Comparison of ENCODE assay signal across 11 cellular contexts in the genomic region with DNA sequence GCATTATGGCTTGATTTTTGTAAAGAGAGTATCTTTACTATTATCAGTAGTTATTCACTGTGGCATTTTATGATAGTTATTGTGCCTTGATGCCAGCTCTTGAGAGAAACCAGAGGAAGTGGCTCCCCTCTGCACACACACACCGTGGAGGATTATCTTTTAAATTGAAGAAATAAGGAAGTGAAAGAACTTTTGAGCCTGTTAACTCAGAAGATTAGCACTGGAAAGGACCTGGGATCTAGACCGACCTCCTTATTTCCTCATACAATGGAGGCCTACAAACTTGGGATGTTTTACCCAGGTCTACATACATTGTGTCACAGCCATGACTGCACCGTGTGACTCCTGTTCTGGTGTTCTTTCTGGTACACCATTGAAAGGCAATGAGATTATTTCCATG. TPM values are rescaled to one million over a fixed set of nuclear protein-coding genes. Genes with fewer than 3 reads are reported as not detected.
DNase-seq lines count a peak whose midpoint lies in the region; ATAC-seq and TF ChIP-seq lines count a peak whose summit lies in the region.
"Had no signal": no experiment of that assay in that cellular context is flagged by ENCODE, and none has a peak within 500 bp of the region (broad histone marks: within the 10 kb centered on the region; RNA-seq: fewer than 3 reads in every experiment).

No MANE protein-coding gene starts in this region.

- no peaks in the 10 kb centered on the region for H3K4me1 ChIP-seq in neutrophil (ENCODE audit: control insufficient read depth in 1 of 2, insufficient read depth in 1 of 2, low read depth in 1 of 2, low read length in 1 of 2)
- H3K4me1 ChIP-seq: A549 had no signal

- peaks cover 69% of the 10 kb centered on the region for H3K4me1 Mint-ChIP-seq in activated CD4-positive, alpha-beta T cell treated with anti-CD3 and anti-CD28 coated beads, Interleukin-2, amount 10 ng/mL, durations not matched to agents 24 days and 14 days

- peaks cover 87% of the 10 kb centered on the region for H3K36me3 ChIP-seq in neutrophil

- no peaks in the 10 kb centered on the region for H3K27me3 Mint-ChIP-seq in activated CD4-positive, alpha-beta T cell treated with anti-CD3 and anti-CD28 coated beads, Interleukin-2, amount 10 ng/mL, durations not matched to agents 24 days and 14 days

- intact Hi-C loops in activated CD4-positive, alpha-beta T cell treated with anti-CD3 and anti-CD28 coated beads, Interleukin-2, amount 10 ng/mL, durations not matched to agents 24 days and 14 days (cut with micrococcal nuclease), result loop anchor here (2.0 kb wide), 1 partner anchor 15 kb away; no protein-coding TSS in a partner anchor

- H3K4me3 ChIP-seq in neutrophil (ENCODE audit: low read depth in 1 of 2, low read length in 1 of 2), result no peak overlapping the region
- H3K4me3 ChIP-seq: A549, left ventricle myocardium inferior had no signal

- no peak for TF ChIP-seq CTCF in neutrophil (IDR thresholded peaks at IDR 0.05)

- peak overlapping the region; percentile 0 for H3K4me3 Mint-ChIP-seq in activated CD4-positive, alpha-beta T cell treated with anti-CD3 and anti-CD28 coated beads, Interleukin-2, amount 10 ng/mL, durations not matched to agents 24 days and 14 days

- no peaks in the 10 kb centered on the region for H3K27me3 ChIP-seq in neutrophil

- H3K27ac ChIP-seq in neutrophil, result peak overlapping the region; percentile 54
- H3K27ac ChIP-seq: A549, left ventricle myocardium inferior had no signal

- H3K36me3 Mint-ChIP-seq in activated CD4-positive, alpha-beta T cell treated with anti-CD3 and anti-CD28 coated beads, Interleukin-2, amount 10 ng/mL, durations not matched to agents 24 days and 14 days (ENCODE audit: low read depth), result peaks cover 76% of the 10 kb centered on the region

- peak; percentile 66 for ATAC-seq in HG03064 (IDR thresholded peaks at IDR 0.05; ENCODE audit: low read depth, unreplicated experiment)
- ATAC-seq in HG03095 (IDR thresholded peaks at IDR 0.05; ENCODE audit: unreplicated experiment), result no peak
- ATAC-seq: A549 had no signal

- H3K9me3 Mint-ChIP-seq in activated CD4-positive, alpha-beta T cell treated with anti-CD3 and anti-CD28 coated beads, Interleukin-2, amount 10 ng/mL, durations not matched to agents 24 days and 14 days, result no peaks in the 10 kb centered on the region

- peak overlapping the region; percentile 58 for H3K27ac Mint-ChIP-seq in activated CD4-positive, alpha-beta T cell treated with anti-CD3 and anti-CD28 coated beads, Interleukin-2, amount 10 ng/mL, durations not matched to agents 24 days and 14 days

- no peak for DNase-seq in activated CD4-positive, alpha-beta T cell treated with anti-CD3 and anti-CD28 coated beads, Interleukin-2, amount 10 ng/mL, durations not matched to agents 24 days and 14 days
- no peak for DNase-seq in activated CD4-positive, alpha-beta T cell treated with anti-CD3 and anti-CD28 coated beads, Interleukin-2, amount 50 U/mL, for 4 hours
- peak; percentile 71 for DNase-seq in SKM-1 treated with dmso at 0.1 percent for 144 hours (lab: John Stamatoyannopoulos, UW; ENCODE audit: unreplicated experiment)
- DNase-seq in AG08396 (ENCODE audit: low spot score), result no peak
- DNase-seq in OCI-M2 (lab: John Stamatoyannopoulos, UW; ENCODE audit: unreplicated experiment), result no peak
- DNase-seq: left ventricle myocardium inferior, NCI-H1694 treated with DMSO at 0.1 percent for 48 hours had no signal

- H3K9me3 ChIP-seq in neutrophil, result no peaks in the 10 kb centered on the region
- H3K9me3 ChIP-seq: A549, left ventricle myocardium inferior had no signal

RNA-seq across cellular contexts. Expression of gene HECA, which starts 40.5 kb away (rescaled TPM):
- total RNA-seq in activated CD4-positive, alpha-beta T cell treated with anti-CD3 and anti-CD28 coated beads, Interleukin-2, amount 10 ng/mL, durations not matched to agents 24 days and 14 days, result 45.7 and 47.7 TPM in 2 replicates
